ENCODE assay signal across 14 cellular contexts in genomic region chr4:61374612-61374920, GRCh38.
DNase-seq lines count a peak whose midpoint lies in the region; ATAC-seq and TF ChIP-seq lines count a peak whose summit lies in the region.
"Had no signal": no experiment of that assay in that cellular context is flagged by ENCODE, and none has a peak within 500 bp of the region (broad histone marks: within the 10 kb centered on the region; RNA-seq: fewer than 3 reads in every experiment).

No MANE protein-coding gene starts in this region.

- H3K27me3 ChIP-seq in ACC112 (ENCODE audit: insufficient read depth, low read length) (no peaks in the 10 kb centered on the region), brain microvascular endothelial cell (replicated peaks) (no peaks in the 10 kb centered on the region)
- H3K27me3 ChIP-seq in CD8-positive, alpha-beta memory T cell (ENCODE audit: insufficient read depth, low read length, poor library complexity, severe bottlenecking): no peaks in the 10 kb centered on the region

- no peaks in the 10 kb centered on the region for H3K36me3 Mint-ChIP-seq in CD8-positive, alpha-beta memory T cell

- no peak for TF ChIP-seq CTCF in brain microvascular endothelial cell (IDR thresholded peaks at IDR 0.05; ENCODE audit: low read depth, low read length, missing control alignments)

- H3K4me1 ChIP-seq in ACC112 (ENCODE audit: control insufficient read depth, insufficient read depth, low read length, unreplicated experiment): peaks cover 24% of the 10 kb centered on the region
- no peaks in the 10 kb centered on the region for H3K4me1 ChIP-seq in CD8-positive, alpha-beta memory T cell (ENCODE audit: insufficient read depth, low read length)

- H3K27ac ChIP-seq in ACC112 (ENCODE audit: low read depth, low read length): peak overlapping the region; percentile 61
- H3K27ac ChIP-seq in brain microvascular endothelial cell: peak overlapping the region; percentile 52
- H3K27ac ChIP-seq in CD8-positive, alpha-beta memory T cell (ENCODE audit: low read depth, low read length): no peak overlapping the region

- DNase-seq in brain microvascular endothelial cell: peak; percentile 8
- DNase-seq in medulla oblongata (ENCODE audit: extremely low spot score): peak; percentile 28
- no peak for DNase-seq in CD8-positive, alpha-beta memory T cell
- DNase-seq in kidney tubule cell (ENCODE audit: low spot score): no peak
- no peak for DNase-seq in hippocampal formation (lab: John Stamatoyannopoulos, UW)
- DNase-seq: activated CD8-positive, alpha-beta T cell treated with anti-CD3 and anti-CD28 coated beads, Interleukin-2, amount 10 ng/mL, durations not matched to agents 7 days and 5 days; activated effector memory CD4-positive, alpha-beta T cell treated with anti-CD3 and anti-CD28 coated beads, Interleukin-2, amount 50 U/mL, for 16 hours; KBM-7; NCI-H1694; NK-92 treated with Interleukin-12 subunit alpha and Interleukin-12 subunit beta, amount 100 ng/mL, for 24 hours; SHP77 treated with DMSO at 0.1 percent for 48 hours had no signal

- H3K9me3 Mint-ChIP-seq in CD8-positive, alpha-beta memory T cell: peaks cover 2 to 15% (median 5%) of the 10 kb centered on the region in 5 donors

- ATAC-seq in GM19351 (IDR thresholded peaks at IDR 0.05; ENCODE audit: unreplicated experiment): no peak
- ATAC-seq: activated CD8-positive, alpha-beta T cell treated with anti-CD3 and anti-CD28 coated beads, Interleukin-2, amount 10 ng/mL, durations not matched to agents 7 days and 5 days had no signal

- no peak overlapping the region for H3K4me3 Mint-ChIP-seq in CD8-positive, alpha-beta memory T cell
- H3K4me3 Mint-ChIP-seq: activated CD8-positive, alpha-beta T cell treated with anti-CD3 and anti-CD28 coated beads, Interleukin-2, amount 10 ng/mL, durations not matched to agents 7 days and 5 days had no signal

- H2AFZ ChIP-seq in ACC112 (ENCODE audit: low read length, unreplicated experiment): peak overlapping the region; percentile 4

- H3K36me3 ChIP-seq in ACC112 (ENCODE audit: insufficient read depth, low read length) (no peaks in the 10 kb centered on the region), brain microvascular endothelial cell (replicated peaks) (no peaks in the 10 kb centered on the region)
- no peaks in the 10 kb centered on the region for H3K36me3 ChIP-seq in CD8-positive, alpha-beta memory T cell (ENCODE audit: insufficient read depth, low read length)

- no peak for TF ChIP-seq RAD21 in Ishikawa (IDR thresholded peaks at IDR 0.05; ENCODE audit: low read depth)

- H3K27me3 Mint-ChIP-seq in CD8-positive, alpha-beta memory T cell: no peaks in the 10 kb centered on the region

- H3K4me3 ChIP-seq in ACC112 (ENCODE audit: low read depth, low read length) (peak overlapping the region; percentile 19), brain microvascular endothelial cell (ENCODE audit: low read depth, low read length) (no peak overlapping the region)
- no peak overlapping the region for H3K4me3 ChIP-seq in CD8-positive, alpha-beta memory T cell (ENCODE audit: low read length)

- CTCF ChIA-PET in CD8-positive, alpha-beta memory T cell (lab: Charles Lee): no interaction called here

- no peak overlapping the region for H3K27ac Mint-ChIP-seq in CD8-positive, alpha-beta memory T cell
- H3K27ac Mint-ChIP-seq: activated CD8-positive, alpha-beta T cell treated with anti-CD3 and anti-CD28 coated beads, Interleukin-2, amount 10 ng/mL, durations not matched to agents 7 days and 5 days had no signal

- peak; percentile 83 for TF ChIP-seq EP300 in Ishikawa (IDR thresholded peaks at IDR 0.05; ENCODE audit: borderline replicate concordance)

- no peaks in the 10 kb centered on the region for H3K9me3 ChIP-seq in CD8-positive, alpha-beta memory T cell (ENCODE audit: low read length)

- H3K79me2 ChIP-seq in ACC112 (ENCODE audit: control insufficient read depth, insufficient read depth, low read length, unreplicated experiment): no peaks in the 10 kb centered on the region

- in situ Hi-C loops in brain microvascular endothelial cell (cut with HindIII; ENCODE audit: low pct_ligation_motif_present, low sequenced_read_pairs): no loop called here

- POLR2A ChIA-PET in CD8-positive, alpha-beta memory T cell (lab: Charles Lee): no interaction called here

- no peaks in the 10 kb centered on the region for H3K4me1 Mint-ChIP-seq in CD8-positive, alpha-beta memory T cell

TF ChIP-seq in Ishikawa, 13 proteins besides CTCF, POLR2A, EP300 and RAD21:
- TF ChIP-seq, protein P1, sequence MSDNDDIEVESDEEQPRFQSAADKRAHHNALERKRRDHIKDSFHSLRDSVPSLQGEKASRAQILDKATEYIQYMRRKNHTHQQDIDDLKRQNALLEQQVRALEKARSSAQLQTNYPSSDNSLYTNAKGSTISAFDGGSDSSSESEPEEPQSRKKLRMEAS (IDR thresholded peaks at IDR 0.05): no peak
- TF ChIP-seq, protein P2, sequence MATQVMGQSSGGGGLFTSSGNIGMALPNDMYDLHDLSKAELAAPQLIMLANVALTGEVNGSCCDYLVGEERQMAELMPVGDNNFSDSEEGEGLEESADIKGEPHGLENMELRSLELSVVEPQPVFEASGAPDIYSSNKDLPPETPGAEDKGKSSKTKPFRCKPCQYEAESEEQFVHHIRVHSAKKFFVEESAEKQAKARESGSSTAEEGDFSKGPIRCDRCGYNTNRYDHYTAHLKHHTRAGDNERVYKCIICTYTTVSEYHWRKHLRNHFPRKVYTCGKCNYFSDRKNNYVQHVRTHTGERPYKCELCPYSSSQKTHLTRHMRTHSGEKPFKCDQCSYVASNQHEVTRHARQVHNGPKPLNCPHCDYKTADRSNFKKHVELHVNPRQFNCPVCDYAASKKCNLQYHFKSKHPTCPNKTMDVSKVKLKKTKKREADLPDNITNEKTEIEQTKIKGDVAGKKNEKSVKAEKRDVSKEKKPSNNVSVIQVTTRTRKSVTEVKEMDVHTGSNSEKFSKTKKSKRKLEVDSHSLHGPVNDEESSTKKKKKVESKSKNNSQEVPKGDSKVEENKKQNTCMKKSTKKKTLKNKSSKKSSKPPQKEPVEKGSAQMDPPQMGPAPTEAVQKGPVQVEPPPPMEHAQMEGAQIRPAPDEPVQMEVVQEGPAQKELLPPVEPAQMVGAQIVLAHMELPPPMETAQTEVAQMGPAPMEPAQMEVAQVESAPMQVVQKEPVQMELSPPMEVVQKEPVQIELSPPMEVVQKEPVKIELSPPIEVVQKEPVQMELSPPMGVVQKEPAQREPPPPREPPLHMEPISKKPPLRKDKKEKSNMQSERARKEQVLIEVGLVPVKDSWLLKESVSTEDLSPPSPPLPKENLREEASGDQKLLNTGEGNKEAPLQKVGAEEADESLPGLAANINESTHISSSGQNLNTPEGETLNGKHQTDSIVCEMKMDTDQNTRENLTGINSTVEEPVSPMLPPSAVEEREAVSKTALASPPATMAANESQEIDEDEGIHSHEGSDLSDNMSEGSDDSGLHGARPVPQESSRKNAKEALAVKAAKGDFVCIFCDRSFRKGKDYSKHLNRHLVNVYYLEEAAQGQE (IDR thresholded peaks at IDR 0.05; ENCODE audit: low read depth): no peak
- TF ChIP-seq EGR1 (IDR thresholded peaks at IDR 0.05) (no peak), NFIC (IDR thresholded peaks at IDR 0.05) (peak; percentile 87), TEAD4 (IDR thresholded peaks at IDR 0.05) (peak; percentile 72; the same call in 1 of the 2 replicates), CEBPB (IDR thresholded peaks at IDR 0.05) (no peak), FOXM1 (IDR thresholded peaks at IDR 0.05; ENCODE audit: borderline replicate concordance, low read depth) (peak; percentile 72), TAF1 (IDR thresholded peaks at IDR 0.05; ENCODE audit: low read depth) (no peak), CREB1 (IDR thresholded peaks at IDR 0.05; ENCODE audit: low read depth) (no peak), TCF12 (IDR thresholded peaks at IDR 0.05; ENCODE audit: low read depth) (peak; percentile 63; the same call in 1 of the 2 replicates), YY1 (IDR thresholded peaks at IDR 0.05; ENCODE audit: low read depth) (no peak), ZBTB7A (IDR thresholded peaks at IDR 0.05; ENCODE audit: low read depth) (no peak)
- TF ChIP-seq, protein P3, sequence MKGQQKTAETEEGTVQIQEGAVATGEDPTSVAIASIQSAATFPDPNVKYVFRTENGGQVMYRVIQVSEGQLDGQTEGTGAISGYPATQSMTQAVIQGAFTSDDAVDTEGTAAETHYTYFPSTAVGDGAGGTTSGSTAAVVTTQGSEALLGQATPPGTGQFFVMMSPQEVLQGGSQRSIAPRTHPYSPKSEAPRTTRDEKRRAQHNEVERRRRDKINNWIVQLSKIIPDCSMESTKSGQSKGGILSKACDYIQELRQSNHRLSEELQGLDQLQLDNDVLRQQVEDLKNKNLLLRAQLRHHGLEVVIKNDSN (IDR thresholded peaks at IDR 0.05): no peak
TF ChIP-seq in Ishikawa: peak in this region for 4.

Comparison
In these comparisons a context has a peak if more than half of its experiments do, and no peak if none do; other contexts are left out.
1. DNase-seq: peak in brain microvascular endothelial cell (single experiment) and medulla oblongata (single experiment); none in CD8-positive, alpha-beta memory T cell (0 of 5), kidney tubule cell (single experiment) and hippocampal formation (0 of 2).